1 cellular context compared by ENCODE assay signal in the genomic region with DNA sequence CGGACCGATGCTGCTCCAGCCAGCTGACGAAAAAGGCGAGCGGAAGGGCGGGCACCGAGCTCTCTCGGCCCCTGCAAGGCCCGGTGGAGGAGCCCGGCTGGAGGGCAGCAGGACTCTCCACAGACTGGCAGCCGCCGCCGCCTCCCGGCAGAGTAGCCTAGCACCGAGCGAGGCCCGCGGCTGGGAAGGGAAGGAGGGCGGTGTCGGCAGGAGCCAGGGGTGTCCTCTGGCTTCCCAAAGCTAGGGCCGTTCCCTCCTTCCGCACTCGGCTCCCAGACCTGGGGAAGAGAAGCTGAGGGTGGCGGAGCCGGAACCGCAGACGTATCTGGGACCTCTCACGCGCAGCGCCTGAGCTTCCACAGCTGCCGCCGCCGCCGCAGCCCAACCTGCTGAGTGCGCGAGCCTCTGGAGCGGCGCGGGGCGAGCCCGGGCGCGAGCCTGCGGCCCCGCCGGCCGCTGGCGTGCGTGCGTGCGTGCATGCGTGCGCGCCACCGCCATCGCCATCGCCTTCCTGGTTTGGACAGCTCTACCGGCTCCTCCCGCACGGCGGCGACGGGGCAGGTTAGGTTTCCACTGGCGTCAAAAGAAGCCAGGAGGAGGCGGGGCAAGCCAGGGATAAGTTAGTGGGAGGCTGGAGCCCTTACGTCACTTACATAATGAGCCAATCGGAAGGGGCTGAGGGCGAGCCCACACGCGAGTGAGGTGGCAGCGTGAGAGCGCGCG.
TF ChIP-seq lines count a peak whose summit lies in the region.

TSS of gene RAB6A (minus strand) at position 395 of the 723 bp plus-strand sequence. CDS start 439 bp downstream, outside the sequence.

TF ChIP-seq in K562, 482 proteins besides CTCF, POLR2A, EP300 and RAD21 (continued from another document):
- TF ChIP-seq CHAMP1 (IDR thresholded peaks at IDR 0.05) (no peak), XRCC4 (IDR thresholded peaks at IDR 0.05; ENCODE audit: extremely low read depth, insufficient read depth, insufficient read length) (no peak), ZNF324 (CRISPR knock-in tag; IDR thresholded peaks at IDR 0.05) (no peak), GABPB1 (CRISPR knock-in tag; IDR thresholded peaks at IDR 0.05) (peak; percentile 59; the same call in 1 of the 2 replicates), ARNT (IDR thresholded peaks at IDR 0.05) (no peak), NR2F6 (CRISPR knock-in tag; IDR thresholded peaks at IDR 0.05) (no peak), POLR3A (IDR thresholded peaks at IDR 0.05; ENCODE audit: borderline replicate concordance, extremely low read depth, insufficient read depth, insufficient read length) (no peak), SRSF7 (optimal IDR thresholded peaks at IDR 0.05; ENCODE audit: low read depth, low read length) (no peak), ZBTB7A (IDR thresholded peaks at IDR 0.05; ENCODE audit: borderline replicate concordance, control insufficient read depth, low read depth, low read length) (no peak; the same call in 1 of the 2 replicates), ZNF263 (CRISPR knock-in tag; IDR thresholded peaks at IDR 0.05; ENCODE audit: borderline replicate concordance) (no peak; the same call in 1 of the 2 replicates)
- TF ChIP-seq, protein P1, sequence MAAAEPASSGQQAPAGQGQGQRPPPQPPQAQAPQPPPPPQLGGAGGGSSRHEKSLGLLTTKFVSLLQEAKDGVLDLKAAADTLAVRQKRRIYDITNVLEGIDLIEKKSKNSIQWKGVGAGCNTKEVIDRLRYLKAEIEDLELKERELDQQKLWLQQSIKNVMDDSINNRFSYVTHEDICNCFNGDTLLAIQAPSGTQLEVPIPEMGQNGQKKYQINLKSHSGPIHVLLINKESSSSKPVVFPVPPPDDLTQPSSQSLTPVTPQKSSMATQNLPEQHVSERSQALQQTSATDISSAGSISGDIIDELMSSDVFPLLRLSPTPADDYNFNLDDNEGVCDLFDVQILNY (CRISPR knock-in tag; IDR thresholded peaks at IDR 0.05), result no peak; the same call in 1 of the 2 replicates
